ENCODE assay signal across 23 cellular contexts in genomic region chr3:172281884-172282283, GRCh38.
"Had no signal": no experiment of that assay in that cellular context is flagged by ENCODE, and none has a peak within 500 bp of the region (broad histone marks: within the 10 kb centered on the region; RNA-seq: fewer than 3 reads in every experiment).

No MANE protein-coding gene starts in this region.

- H3K4me3 ChIP-seq: esophagus squamous epithelium, gastroesophageal sphincter, lung, pancreas, thyroid gland, upper lobe of left lung, uterus had no signal

- H3K4me1 Mint-ChIP-seq: naive B cell had no signal

- H3K27me3 Mint-ChIP-seq: dendritic cell treated with granulocyte-macrophage colony-stimulating factor and Interleukin-4, amounts not matched to agents 40 ng/mL and 50 ng/mL, for 4 days; effector memory CD8-positive, alpha-beta T cell; naive B cell; progenitor cell of endocrine pancreas had no signal

- H3K36me3 ChIP-seq: pancreas, thyroid gland, uterus had no signal

- ATAC-seq: effector memory CD8-positive, alpha-beta T cell; gastroesophageal sphincter; left cardiac atrium; left ventricle myocardium superior; pancreas; sciatic nerve had no signal

- H3K27ac ChIP-seq: esophagus squamous epithelium, gastroesophageal sphincter, pancreas, thyroid gland, upper lobe of left lung, uterus had no signal

- H3K9me3 ChIP-seq: esophagus squamous epithelium, gastroesophageal sphincter, pancreas, thyroid gland, upper lobe of left lung, uterus had no signal

- H3K4me3 Mint-ChIP-seq: dendritic cell treated with granulocyte-macrophage colony-stimulating factor and Interleukin-4, amounts not matched to agents 40 ng/mL and 50 ng/mL, for 4 days; effector memory CD8-positive, alpha-beta T cell; immature natural killer cell; naive B cell had no signal

- DNase-seq: effector memory CD8-positive, alpha-beta T cell; esophagus squamous epithelium; foreskin fibroblast; glutamatergic neuron; immature natural killer cell; kidney; left cardiac atrium; left ventricle myocardium superior; mesenchymal stem cell; naive B cell; nucleus accumbens; pancreas; stimulated activated CD4-positive, alpha-beta T cell treated with anti-CD3 and anti-CD28 coated beads, Interleukin-2, amount 100 ng/mL, for 24 hours; stimulated activated CD4-positive, alpha-beta T cell treated with anti-CD3 and anti-CD28 coated beads, Interleukin-4, amount 100 ng/mL, for 4 hours; stimulated activated naive CD4-positive, alpha-beta T cell; thyroid gland; uterus had no signal

- H3K9me3 Mint-ChIP-seq: dendritic cell treated with granulocyte-macrophage colony-stimulating factor and Interleukin-4, amounts not matched to agents 40 ng/mL and 50 ng/mL, for 4 days; effector memory CD8-positive, alpha-beta T cell; immature natural killer cell; naive B cell had no signal

- H3K27me3 ChIP-seq: esophagus squamous epithelium, gastroesophageal sphincter, pancreas, thyroid gland, upper lobe of left lung, uterus had no signal

- H3K27ac Mint-ChIP-seq: effector memory CD8-positive, alpha-beta T cell; naive B cell had no signal
